Comparison of ENCODE assay signal across 22 cellular contexts in the genomic region with DNA sequence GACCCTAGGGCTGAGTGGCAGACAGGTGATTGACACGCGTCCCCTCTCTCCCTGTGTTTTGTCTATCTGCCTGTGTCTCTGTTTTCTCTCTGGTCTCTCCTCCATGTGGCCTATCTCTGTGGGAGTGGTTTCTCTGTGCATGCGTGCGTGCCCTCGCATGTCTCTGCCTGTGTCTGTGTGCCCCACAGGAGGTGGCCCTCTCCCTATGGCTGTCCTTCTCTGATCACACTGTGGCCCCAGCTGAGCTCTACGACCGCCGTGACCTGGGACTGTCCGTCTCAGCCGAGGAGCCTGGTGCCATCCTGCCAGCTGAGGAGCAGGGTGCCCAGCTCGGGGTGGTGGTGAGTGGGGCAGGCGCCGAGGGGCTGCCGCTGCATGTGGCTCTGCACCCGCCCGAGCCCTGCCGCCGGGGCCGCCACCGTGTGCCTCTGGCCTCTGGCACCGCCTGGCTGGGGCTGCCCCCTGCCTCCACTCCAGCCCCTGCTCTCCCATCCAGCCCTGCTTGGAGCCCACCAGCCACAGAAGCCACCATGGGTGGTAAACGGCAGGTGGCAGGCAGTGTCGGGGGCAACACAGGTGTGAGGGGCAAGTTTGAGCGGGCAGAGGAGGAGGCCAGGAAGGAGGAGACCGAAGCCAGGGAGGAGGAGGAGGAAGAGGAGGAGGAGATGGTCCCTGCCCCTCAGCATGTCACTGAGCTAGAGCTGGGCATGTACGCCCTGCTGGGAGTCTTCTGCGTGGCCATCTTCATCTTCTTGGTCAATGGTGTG. TPM values are rescaled to one million over a fixed set of nuclear protein-coding genes. Genes with fewer than 3 reads are reported as not detected.
DNase-seq lines count a peak whose midpoint lies in the region; ATAC-seq and TF ChIP-seq lines count a peak whose summit lies in the region.
"Had no signal": no experiment of that assay in that cellular context is flagged by ENCODE, and none has a peak within 500 bp of the region (broad histone marks: within the 10 kb centered on the region; RNA-seq: fewer than 3 reads in every experiment).

No MANE protein-coding gene starts in this region.

- no peak for DNase-seq in GM23338 (ENCODE audit: low spot score)
- peak; percentile 42 for DNase-seq in sciatic nerve (ENCODE audit: low spot score)
- DNase-seq in activated gamma-delta T cell treated with Interleukin-2 at 50 U/mL for 16 hours, result no peak
- no peak for DNase-seq in NCI-H226
- DNase-seq in NCI-H128 (lab: John Stamatoyannopoulos, UW; ENCODE audit: unreplicated experiment), result no peak
- DNase-seq: activated CD8-positive, alpha-beta T cell treated with anti-CD3 and anti-CD28 coated beads, Interleukin-2, amount 10 ng/mL, durations not matched to agents 7 days and 5 days; activated naive CD4-positive, alpha-beta T cell treated with anti-CD3 and anti-CD28 coated beads, Interleukin-2, amount 50 U/mL, for 16 hours; activated T-cell treated with anti-CD3 and anti-CD28 coated beads, Interleukin-2, amount 50 U/mL, for 24 hours; DND-41; effector memory CD8-positive, alpha-beta T cell; GOT3; KG1; MV-4-11; NCI-H1930; NCI-H446; transverse colon had no signal

- no peaks in the 10 kb centered on the region for H3K9me2 ChIP-seq in GM23338 (ENCODE audit: insufficient read depth)

- no peaks in the 10 kb centered on the region for H3F3A ChIP-seq in GM23338 (replicated peaks; ENCODE audit: low read depth)

- ATAC-seq in GM23338 (no peak), sciatic nerve (peak; percentile 13)
- ATAC-seq: activated CD4-positive, CD25-positive, alpha-beta regulatory T cell treated with anti-CD3 and anti-CD28 coated beads, Interleukin-2, amount 50 U/mL, for 24 hours; activated CD8-positive, alpha-beta T cell treated with anti-CD3 and anti-CD28 coated beads, Interleukin-2, amount 10 ng/mL, durations not matched to agents 7 days and 5 days; effector memory CD8-positive, alpha-beta T cell; SK-N-SH treated with all-trans-retinoic acid at 6 μM for 48 hours had no signal

- H3K4me3 ChIP-seq in GM23338, result no peak overlapping the region
- H3K4me3 ChIP-seq: ascending aorta, pancreas, transverse colon had no signal

- no peak overlapping the region; the same call in 1 of the 2 replicates for H3K27ac Mint-ChIP-seq in GM23338
- H3K27ac Mint-ChIP-seq in dendritic cell treated with granulocyte-macrophage colony-stimulating factor and Interleukin-4, amounts not matched to agents 40 ng/mL and 50 ng/mL, for 4 days, result peak overlapping the region; percentile 4
- H3K27ac Mint-ChIP-seq: activated CD8-positive, alpha-beta T cell treated with anti-CD3 and anti-CD28 coated beads, Interleukin-2, amount 10 ng/mL, durations not matched to agents 7 days and 5 days; activated T-cell treated with anti-CD3 and anti-CD28 coated beads, Interleukin-2, amount 50 U/mL, for 24 hours; effector memory CD8-positive, alpha-beta T cell; stimulated activated naive CD8-positive, alpha-beta T cell treated with anti-CD3 and anti-CD28 coated beads, Interleukin-15, Interleukin-2, amounts not matched to agents 100 ng/mL and 50 ng/mL, for 24 hours had no signal

- no peaks in the 10 kb centered on the region for H3K4me1 ChIP-seq in GM23338 (ENCODE audit: insufficient read depth)
- H3K4me1 ChIP-seq: ascending aorta, transverse colon had no signal

- no peak for TF ChIP-seq CTCF in GM23338 (conservative IDR thresholded peaks at IDR 0.05; ENCODE audit: low read depth in 2 of 2)

- H3K27me3 ChIP-seq in GM23338 (ENCODE audit: insufficient read depth), result no peaks in the 10 kb centered on the region
- H3K27me3 ChIP-seq: ascending aorta, pancreas, transverse colon had no signal

- H3K27ac ChIP-seq in GM23338 (ENCODE audit: low read depth), result no peak overlapping the region
- H3K27ac ChIP-seq: ascending aorta, pancreas, transverse colon had no signal

- H3K27me3 Mint-ChIP-seq in GM23338 (ENCODE audit: insufficient read depth, low read depth, poor library complexity), result peaks cover 2% of the 10 kb centered on the region
- peaks cover 8% of the 10 kb centered on the region for H3K27me3 Mint-ChIP-seq in dendritic cell treated with granulocyte-macrophage colony-stimulating factor and Interleukin-4, amounts not matched to agents 40 ng/mL and 50 ng/mL, for 4 days
- H3K27me3 Mint-ChIP-seq: stimulated activated naive CD8-positive, alpha-beta T cell treated with anti-CD3 and anti-CD28 coated beads, Interleukin-15, Interleukin-2, amounts not matched to agents 100 ng/mL and 50 ng/mL, for 24 hours had no signal

- peaks cover 24% of the 10 kb centered on the region for H3K36me3 Mint-ChIP-seq in GM23338 (ENCODE audit: low read depth)
- peaks cover 51% of the 10 kb centered on the region for H3K36me3 Mint-ChIP-seq in dendritic cell treated with granulocyte-macrophage colony-stimulating factor and Interleukin-4, amounts not matched to agents 40 ng/mL and 50 ng/mL, for 4 days (ENCODE audit: low read depth)

- H3K4me2 ChIP-seq in GM23338, result no peak overlapping the region

- 0 out of 2 replicates have a peak, but pooled peaks cover 4% of the 10 kb centered on the region for H3K36me3 ChIP-seq in GM23338 (ENCODE audit: insufficient read depth)
- H3K36me3 ChIP-seq: pancreas, transverse colon had no signal

- no peaks in the 10 kb centered on the region for H3K9me3 Mint-ChIP-seq in GM23338
- no peaks in the 10 kb centered on the region for H3K9me3 Mint-ChIP-seq in dendritic cell treated with granulocyte-macrophage colony-stimulating factor and Interleukin-4, amounts not matched to agents 40 ng/mL and 50 ng/mL, for 4 days
- H3K9me3 Mint-ChIP-seq: activated T-cell treated with anti-CD3 and anti-CD28 coated beads, Interleukin-2, amount 50 U/mL, for 24 hours; effector memory CD8-positive, alpha-beta T cell; stimulated activated naive CD8-positive, alpha-beta T cell treated with anti-CD3 and anti-CD28 coated beads, Interleukin-15, Interleukin-2, amounts not matched to agents 100 ng/mL and 50 ng/mL, for 24 hours had no signal

- H3K4me3 Mint-ChIP-seq in GM23338, result no peak overlapping the region
- H3K4me3 Mint-ChIP-seq in dendritic cell treated with granulocyte-macrophage colony-stimulating factor and Interleukin-4, amounts not matched to agents 40 ng/mL and 50 ng/mL, for 4 days, result no peak overlapping the region
- H3K4me3 Mint-ChIP-seq: activated CD8-positive, alpha-beta T cell treated with anti-CD3 and anti-CD28 coated beads, Interleukin-2, amount 10 ng/mL, durations not matched to agents 7 days and 5 days; activated T-cell treated with anti-CD3 and anti-CD28 coated beads, Interleukin-2, amount 50 U/mL, for 24 hours; effector memory CD8-positive, alpha-beta T cell; stimulated activated naive CD8-positive, alpha-beta T cell treated with anti-CD3 and anti-CD28 coated beads, Interleukin-15, Interleukin-2, amounts not matched to agents 100 ng/mL and 50 ng/mL, for 24 hours had no signal

- H2AFZ ChIP-seq in GM23338, result no peak overlapping the region

- no peaks in the 10 kb centered on the region for H3K79me2 ChIP-seq in GM23338 (replicated peaks; ENCODE audit: insufficient read depth)

- H4K20me1 ChIP-seq in GM23338 (replicated peaks; ENCODE audit: insufficient read depth), result peaks cover 2% of the 10 kb centered on the region; the same call in 1 of the 2 replicates

- intact Hi-C loops in dendritic cell treated with granulocyte-macrophage colony-stimulating factor and Interleukin-4, amounts not matched to agents 40 ng/mL and 50 ng/mL, for 4 days (cut with micrococcal nuclease), result no loop called here
- intact Hi-C loops in sciatic nerve (cut with DNase I), result no loop called here

- peaks cover 14% of the 10 kb centered on the region; the same call in 2 of the 3 replicates for H3K4me1 Mint-ChIP-seq in GM23338
- peaks cover 53% of the 10 kb centered on the region for H3K4me1 Mint-ChIP-seq in dendritic cell treated with granulocyte-macrophage colony-stimulating factor and Interleukin-4, amounts not matched to agents 40 ng/mL and 50 ng/mL, for 4 days (ENCODE audit: low read depth)

TF ChIP-seq in GM23338, 12 proteins besides CTCF, POLR2A, EP300 and RAD21 (continues in another document):
- TF ChIP-seq POLR2AphosphoS5 (IDR thresholded peaks at IDR 0.05; ENCODE audit: low read depth), result 0 out of 2 replicates have a peak, but pooled peaks have one; percentile 18

RNA-seq across cellular contexts. Expression of gene TMEM132A, which starts 11.6 kb away (rescaled TPM):
- 51.9 and 96.6 TPM in 2 replicates for total RNA-seq in GM23338 (2014; rRNA removed; shearing (Covaris generic))
- polyA plus RNA-seq in GM23338 (2016; fragmentation: Nextera tagmentation; extraction: Ambion mirVana), result 36.2 and 38.5 TPM in 2 replicates
- 34.2 TPM for total RNA-seq in sciatic nerve

RNA-seq across cellular contexts. Expression of gene SLC15A3, which starts 16.1 kb away (rescaled TPM):
- 15.8 and 18.9 TPM in 2 replicates for total RNA-seq in GM23338 (2014; rRNA removed; shearing (Covaris generic))
- 14.2 and 16.7 TPM in 2 replicates for polyA plus RNA-seq in GM23338 (2016; fragmentation: Nextera tagmentation; extraction: Ambion mirVana)
- total RNA-seq in sciatic nerve, result 49.4 TPM

RNA-seq across cellular contexts. Expression of gene TMEM109, which starts 21.9 kb away (rescaled TPM):
- total RNA-seq in GM23338 (2014; rRNA removed; shearing (Covaris generic)), result 12.1 and 17.7 TPM in 2 replicates
- polyA plus RNA-seq in GM23338 (2016; fragmentation: Nextera tagmentation; extraction: Ambion mirVana), result 17.4 TPM in 2 replicates
- 128 TPM for total RNA-seq in sciatic nerve

RNA-seq across cellular contexts. Expression of gene PRPF19, which starts 29.5 kb away (rescaled TPM):
- total RNA-seq in GM23338 (2014; rRNA removed; shearing (Covaris generic)), result 134 and 161 TPM in 2 replicates
- 153 and 186 TPM in 2 replicates for polyA plus RNA-seq in GM23338 (2016; fragmentation: Nextera tagmentation; extraction: Ambion mirVana)
- total RNA-seq in sciatic nerve, result 50.7 TPM

RNA-seq across cellular contexts. Expression of gene CD6, which starts 35.6 kb away (rescaled TPM):
- 0.49 and 1.9 TPM in 2 replicates for total RNA-seq in GM23338 (2014; rRNA removed; shearing (Covaris generic))
- not detected in 2 replicates for polyA plus RNA-seq in GM23338 (2016; fragmentation: Nextera tagmentation; extraction: Ambion mirVana)
- 2.5 TPM for total RNA-seq in sciatic nerve
- total RNA-seq: ascending aorta had no signal
